1 cellular context compared by ENCODE assay signal in genomic region chr22:30889268-30889995, GRCh38.
TF ChIP-seq lines count a peak whose summit lies in the region.

No MANE protein-coding gene starts in this region.

TF ChIP-seq in GM12891, 5 proteins besides CTCF, POLR2A, EP300 and RAD21 (continued from another document):
- TF ChIP-seq PAX5 (IDR thresholded peaks at IDR 0.05; ENCODE audit: insufficient read depth, low read length, severe bottlenecking) (no peak), POLR2AphosphoS5 (IDR thresholded peaks at IDR 0.05; ENCODE audit: low read depth, low read length) (no peak)
